In genomic region chr17:10115536-10115932, GRCh38 we compare ENCODE assay signal across 10 cellular contexts.
DNase-seq lines count a peak whose midpoint lies in the region; ATAC-seq and TF ChIP-seq lines count a peak whose summit lies in the region.
"Had no signal": no experiment of that assay in that cellular context is flagged by ENCODE, and none has a peak within 500 bp of the region (broad histone marks: within the 10 kb centered on the region; RNA-seq: fewer than 3 reads in every experiment).

No MANE protein-coding gene starts in this region.

- H3K27me3 ChIP-seq in ACC112 (ENCODE audit: insufficient read depth, low read length), result no peaks in the 10 kb centered on the region
- H3K27me3 ChIP-seq in colonic mucosa, result no peaks in the 10 kb centered on the region

- no peaks in the 10 kb centered on the region for H3K36me3 Mint-ChIP-seq in natural killer cell treated with Interleukin-12 subunit alpha and Interleukin-12 subunit beta and Interleukin-15 and Interleukin-18, amount 100 ng/mL, for 72 hours
- no peaks in the 10 kb centered on the region for H3K36me3 Mint-ChIP-seq in progenitor cell of endocrine pancreas (ENCODE audit: insufficient read depth)

- H3K9ac ChIP-seq in colonic mucosa (ENCODE audit: low read depth in 2 of 2, low read length in 2 of 2), result peak overlapping the region in 1 of 2 donors; percentile 26

- no peaks in the 10 kb centered on the region for H3K79me2 ChIP-seq in ACC112 (ENCODE audit: control insufficient read depth, insufficient read depth, low read length, unreplicated experiment)

- DNase-seq in colonic mucosa, result no peak
- DNase-seq in natural killer cell treated with Interleukin-12 subunit alpha and Interleukin-12 subunit beta and Interleukin-15 and Interleukin-18, amount 100 ng/mL, for 72 hours (ENCODE audit: low spot score), result no peak
- no peak for DNase-seq in GM20000 (ENCODE audit: low spot score)
- DNase-seq in NCI-H146 treated with DMSO at 0.1 percent for 48 hours (lab: John Stamatoyannopoulos, UW; ENCODE audit: unreplicated experiment), result no peak
- no peak for DNase-seq in progenitor cell of endocrine pancreas (ENCODE audit: low spot score, unreplicated experiment)
- no peak for DNase-seq in HPDE6-E6E7 (ENCODE audit: extremely low spot score)
- DNase-seq: NCI-H774 had no signal

- peak overlapping the region; percentile 87 for H3K4me3 Mint-ChIP-seq in natural killer cell treated with Interleukin-12 subunit alpha and Interleukin-12 subunit beta and Interleukin-15 and Interleukin-18, amount 100 ng/mL, for 72 hours
- no peak overlapping the region for H3K4me3 Mint-ChIP-seq in progenitor cell of endocrine pancreas (ENCODE audit: low read depth)
- H3K4me3 Mint-ChIP-seq: endodermal cell had no signal

- intact Hi-C loops in colonic mucosa (cut with DNase I), result no loop called here

- H3K27ac ChIP-seq in ACC112 (ENCODE audit: low read depth, low read length) (peak overlapping the region; percentile 89), KOPT-K1 (ENCODE audit: low read depth, low read length, poor library complexity, severe bottlenecking) (peak overlapping the region; percentile 95), colonic mucosa (peak overlapping the region; percentile 5)

- H3K27me3 Mint-ChIP-seq in natural killer cell treated with Interleukin-12 subunit alpha and Interleukin-12 subunit beta and Interleukin-15 and Interleukin-18, amount 100 ng/mL, for 72 hours, result no peaks in the 10 kb centered on the region
- peaks cover 12% of the 10 kb centered on the region for H3K27me3 Mint-ChIP-seq in progenitor cell of endocrine pancreas

- H3K27ac Mint-ChIP-seq in natural killer cell treated with Interleukin-12 subunit alpha and Interleukin-12 subunit beta and Interleukin-15 and Interleukin-18, amount 100 ng/mL, for 72 hours, result peak overlapping the region; percentile 91 to 93
- no peak overlapping the region for H3K27ac Mint-ChIP-seq in progenitor cell of endocrine pancreas
- H3K27ac Mint-ChIP-seq: endodermal cell had no signal

- TF ChIP-seq CTCF in colonic mucosa (IDR thresholded peaks at IDR 0.05) (no peak), GM20000 (IDR thresholded peaks at IDR 0.05; ENCODE audit: extremely low read depth, missing control alignments) (no peak), progenitor cell of endocrine pancreas (IDR thresholded peaks at IDR 0.05; ENCODE audit: unreplicated experiment) (no peak)

- H3K4me1 Mint-ChIP-seq in natural killer cell treated with Interleukin-12 subunit alpha and Interleukin-12 subunit beta and Interleukin-15 and Interleukin-18, amount 100 ng/mL, for 72 hours (ENCODE audit: low read depth in 2 of 2), result peaks cover 80 to 83% of the 10 kb centered on the region in 2 donors
- H3K4me1 Mint-ChIP-seq in progenitor cell of endocrine pancreas (ENCODE audit: low read depth), result peaks cover 21% of the 10 kb centered on the region

- H3K9me3 Mint-ChIP-seq in natural killer cell treated with Interleukin-12 subunit alpha and Interleukin-12 subunit beta and Interleukin-15 and Interleukin-18, amount 100 ng/mL, for 72 hours, result no peaks in the 10 kb centered on the region
- H3K9me3 Mint-ChIP-seq in progenitor cell of endocrine pancreas (ENCODE audit: low read depth), result peaks cover 4% of the 10 kb centered on the region

- no peaks in the 10 kb centered on the region for H3K9me3 ChIP-seq in KOPT-K1 (ENCODE audit: insufficient read depth, low read length, poor library complexity, severe bottlenecking)
- no peaks in the 10 kb centered on the region for H3K9me3 ChIP-seq in colonic mucosa

- H3K36me3 ChIP-seq in ACC112 (ENCODE audit: insufficient read depth, low read length) (no peaks in the 10 kb centered on the region), KOPT-K1 (ENCODE audit: insufficient read depth, low read length) (no peaks in the 10 kb centered on the region), colonic mucosa (no peaks in the 10 kb centered on the region)

- H2AFZ ChIP-seq in ACC112 (ENCODE audit: low read length, unreplicated experiment), result no peak overlapping the region

- H3K4me1 ChIP-seq in ACC112 (ENCODE audit: control insufficient read depth, insufficient read depth, low read length, unreplicated experiment), result peaks cover 11% of the 10 kb centered on the region
- no peaks in the 10 kb centered on the region for H3K4me1 ChIP-seq in colonic mucosa

- no peak for ATAC-seq in natural killer cell treated with Interleukin-12 subunit alpha and Interleukin-12 subunit beta and Interleukin-15 and Interleukin-18, amount 100 ng/mL, for 72 hours

- H3K4me3 ChIP-seq in ACC112 (ENCODE audit: low read depth, low read length) (no peak overlapping the region), colonic mucosa (no peak overlapping the region)

Comparison
In these comparisons a context has a peak if more than half of its experiments do, and no peak if none do; other contexts are left out.
1. H3K27ac ChIP-seq: peak in every context shown above with its lines; median percentile 95 in KOPT-K1; 89 in ACC112; 5 in colonic mucosa.